In genomic region chr1:3351300-3352083, GRCh38 we compare ENCODE assay signal across 14 cellular contexts.
DNase-seq lines count a peak whose midpoint lies in the region; ATAC-seq and TF ChIP-seq lines count a peak whose summit lies in the region.
"Had no signal": no experiment of that assay in that cellular context is flagged by ENCODE, and none has a peak within 500 bp of the region (broad histone marks: within the 10 kb centered on the region; RNA-seq: fewer than 3 reads in every experiment).

No MANE protein-coding gene starts in this region.

- H3K4me1 ChIP-seq in tibial artery (peaks cover 11 to 99% (median 93%) of the 10 kb centered on the region in 4 donors), left lung (no peaks in the 10 kb centered on the region)

- H3K4me3 Mint-ChIP-seq in activated T-helper 17 cell treated with anti-CD3 and anti-CD28 coated beads, Interleukin-2, amount 50 U/mL, for 72 hours, result no peak overlapping the region
- H3K4me3 Mint-ChIP-seq: activated CD4-positive, alpha-beta T cell treated with anti-CD3 and anti-CD28 coated beads, Interleukin-2, amount 10 ng/mL, durations not matched to agents 24 days and 14 days; CD8-positive, alpha-beta T cell; T-helper 1 cell treated with Interleukin-12 subunit alpha and Interleukin-12 subunit beta and Interleukin-4 antibody, amounts not matched to agents 30 μg/mL and 1 μg/mL, for 36 hours had no signal

- peaks cover 8% of the 10 kb centered on the region for H3F3A ChIP-seq in neural cell (ENCODE audit: insufficient read depth, low read length, poor library complexity, severe bottlenecking)

- H3K4me3 ChIP-seq in dorsolateral prefrontal cortex (no peak overlapping the region), neural cell (ENCODE audit: low read length) (peak overlapping the region; percentile 48), tibial artery (peak overlapping the region; percentile 31 to 41), left lung (no peak overlapping the region)

- DNase-seq in DMS 273 (lab: John Stamatoyannopoulos, UW; ENCODE audit: unreplicated experiment) (peak; percentile 33), DMS 273 treated with DMSO at 0.1 percent for 48 hours (lab: John Stamatoyannopoulos, UW) (no peak), dorsolateral prefrontal cortex (no peak), tibial artery (no peak), NCI-H748 (lab: John Stamatoyannopoulos, UW; ENCODE audit: unreplicated experiment) (no peak), left lung (no peak)
- DNase-seq: activated CD4-positive, alpha-beta T cell treated with anti-CD3 and anti-CD28 coated beads, Interleukin-2, amount 10 ng/mL, durations not matched to agents 24 days and 14 days; CD8-positive, alpha-beta T cell had no signal

- peak overlapping the region in 55 of 59 donors; percentile 7 to 94 (median 79) for H3K27ac ChIP-seq in dorsolateral prefrontal cortex
- H3K27ac ChIP-seq in neural cell (ENCODE audit: low read length), result peak overlapping the region; percentile 58
- peak overlapping the region; percentile 94 for H3K27ac ChIP-seq in tibial artery
- peak overlapping the region in 1 of 2 donors; percentile 7 for H3K27ac ChIP-seq in left lung
- H3K27ac ChIP-seq: 22Rv1, brain microvascular endothelial cell, epithelial cell of prostate had no signal

- H3K9me2 ChIP-seq in neural cell (ENCODE audit: insufficient read depth, low read length), result no peaks in the 10 kb centered on the region

- TF ChIP-seq RAD21 in neural cell (conservative IDR thresholded peaks at IDR 0.05), result no peak

- no peaks in the 10 kb centered on the region for H3K9me3 ChIP-seq in neural cell (ENCODE audit: low read length)
- H3K9me3 ChIP-seq in tibial artery, result no peaks in the 10 kb centered on the region
- H3K9me3 ChIP-seq in left lung, result no peaks in the 10 kb centered on the region

- intact Hi-C loops in dorsolateral prefrontal cortex (cut with DNase I), result loop anchor here in 1 of 2 donors (2.0 kb wide), 1 partner anchor 59 kb away; no protein-coding TSS in a partner anchor
- intact Hi-C loops in tibial artery (cut with DNase I; ENCODE audit: low total_unique reads), result loop anchor here (2.0 to 5.0 kb wide), 2 partner anchors 59 to 284 kb away; partner anchors contain the start of gene PRDM16
- intact Hi-C loops in left lung (cut with DNase I), result no loop called here

- H4K20me1 ChIP-seq in neural cell (ENCODE audit: insufficient read depth), result no peaks in the 10 kb centered on the region

- no peak for TF ChIP-seq EP300 in neural cell (conservative IDR thresholded peaks at IDR 0.05; ENCODE audit: poor library complexity, severe bottlenecking)

- H3K79me2 ChIP-seq in neural cell (replicated peaks; ENCODE audit: insufficient read depth, low read length), result peaks cover 3% of the 10 kb centered on the region

- H3K27me3 ChIP-seq in dorsolateral prefrontal cortex (peaks cover 0 to 53% (median 5%) of the 10 kb centered on the region in 45 donors), neural cell (ENCODE audit: insufficient read depth, low read depth, low read length) (no peaks in the 10 kb centered on the region), tibial artery (no peaks in the 10 kb centered on the region), left lung (peaks cover 0 to 82% of the 10 kb centered on the region in 2 donors)

- peaks cover 3% of the 10 kb centered on the region for H3K27me3 Mint-ChIP-seq in activated T-helper 17 cell treated with anti-CD3 and anti-CD28 coated beads, Interleukin-2, amount 50 U/mL, for 72 hours
- H3K27me3 Mint-ChIP-seq: activated CD4-positive, alpha-beta T cell treated with anti-CD3 and anti-CD28 coated beads, Interleukin-2, amount 10 ng/mL, durations not matched to agents 24 days and 14 days had no signal

- TF ChIP-seq CTCF in dorsolateral prefrontal cortex (IDR thresholded peaks at IDR 0.05 in 54 of 56, conservative IDR thresholded peaks at IDR 0.05 in 2 of 56; ENCODE audit: low read depth in 1 of 56, partially characterized antibody in 56 of 56) (no peak), neural cell (IDR thresholded peaks at IDR 0.05; ENCODE audit: poor library complexity, severe bottlenecking) (no peak), tibial artery (IDR thresholded peaks at IDR 0.05) (no peak), left lung (IDR thresholded peaks at IDR 0.05) (no peak)

- no peak for ATAC-seq in left lung
- ATAC-seq in activated T-helper 17 cell treated with anti-CD3 and anti-CD28 coated beads, Interleukin-2, amount 50 U/mL, for 72 hours (replicated peaks), result no peak
- ATAC-seq: CD8-positive, alpha-beta T cell had no signal

- H2AFZ ChIP-seq in neural cell (ENCODE audit: low read depth, low read length), result peak overlapping the region; percentile 49

- H3K27ac Mint-ChIP-seq in activated T-helper 17 cell treated with anti-CD3 and anti-CD28 coated beads, Interleukin-2, amount 50 U/mL, for 72 hours, result no peak overlapping the region
- H3K27ac Mint-ChIP-seq: activated CD4-positive, alpha-beta T cell treated with anti-CD3 and anti-CD28 coated beads, Interleukin-2, amount 10 ng/mL, durations not matched to agents 24 days and 14 days; CD8-positive, alpha-beta T cell; T-helper 1 cell treated with Interleukin-12 subunit alpha and Interleukin-12 subunit beta and Interleukin-4 antibody, amounts not matched to agents 30 μg/mL and 1 μg/mL, for 36 hours had no signal

- H3K36me3 ChIP-seq in neural cell (ENCODE audit: insufficient read depth, low read length) (no peaks in the 10 kb centered on the region), tibial artery (no peaks in the 10 kb centered on the region), left lung (no peaks in the 10 kb centered on the region)
- H3K36me3 ChIP-seq: brain microvascular endothelial cell had no signal

- no peaks in the 10 kb centered on the region for H3K36me3 Mint-ChIP-seq in activated T-helper 17 cell treated with anti-CD3 and anti-CD28 coated beads, Interleukin-2, amount 50 U/mL, for 72 hours (ENCODE audit: low read depth)
- H3K36me3 Mint-ChIP-seq: CD8-positive, alpha-beta T cell had no signal

- no peaks in the 10 kb centered on the region for H3K4me1 Mint-ChIP-seq in activated T-helper 17 cell treated with anti-CD3 and anti-CD28 coated beads, Interleukin-2, amount 50 U/mL, for 72 hours
- H3K4me1 Mint-ChIP-seq: activated CD4-positive, alpha-beta T cell treated with anti-CD3 and anti-CD28 coated beads, Interleukin-2, amount 10 ng/mL, durations not matched to agents 24 days and 14 days had no signal

- no peak overlapping the region for H3K4me2 ChIP-seq in neural cell (ENCODE audit: low read length)

- H3K9me3 Mint-ChIP-seq in activated T-helper 17 cell treated with anti-CD3 and anti-CD28 coated beads, Interleukin-2, amount 50 U/mL, for 72 hours, result no peaks in the 10 kb centered on the region
- H3K9me3 Mint-ChIP-seq: activated CD4-positive, alpha-beta T cell treated with anti-CD3 and anti-CD28 coated beads, Interleukin-2, amount 10 ng/mL, durations not matched to agents 24 days and 14 days; CD8-positive, alpha-beta T cell; T-helper 1 cell treated with Interleukin-12 subunit alpha and Interleukin-12 subunit beta and Interleukin-4 antibody, amounts not matched to agents 30 μg/mL and 1 μg/mL, for 36 hours had no signal

- H3K9ac ChIP-seq in neural cell (ENCODE audit: low read length), result peak overlapping the region; percentile 59

TF ChIP-seq in neural cell, 6 proteins besides CTCF, POLR2A, EP300 and RAD21:
- TF ChIP-seq POLR2AphosphoS5 (IDR thresholded peaks at IDR 0.05) (no peak), SMC3 (conservative IDR thresholded peaks at IDR 0.05; ENCODE audit: poor library complexity) (no peak), MXI1 (conservative IDR thresholded peaks at IDR 0.05; ENCODE audit: poor library complexity, severe bottlenecking) (no peak), EZH2 (IDR thresholded peaks at IDR 0.05; ENCODE audit: borderline replicate concordance, insufficient read depth, low read length, poor library complexity, severe bottlenecking) (no peak), TAF1 (IDR thresholded peaks at IDR 0.05; ENCODE audit: low read depth) (no peak)
- TF ChIP-seq, protein P1, sequence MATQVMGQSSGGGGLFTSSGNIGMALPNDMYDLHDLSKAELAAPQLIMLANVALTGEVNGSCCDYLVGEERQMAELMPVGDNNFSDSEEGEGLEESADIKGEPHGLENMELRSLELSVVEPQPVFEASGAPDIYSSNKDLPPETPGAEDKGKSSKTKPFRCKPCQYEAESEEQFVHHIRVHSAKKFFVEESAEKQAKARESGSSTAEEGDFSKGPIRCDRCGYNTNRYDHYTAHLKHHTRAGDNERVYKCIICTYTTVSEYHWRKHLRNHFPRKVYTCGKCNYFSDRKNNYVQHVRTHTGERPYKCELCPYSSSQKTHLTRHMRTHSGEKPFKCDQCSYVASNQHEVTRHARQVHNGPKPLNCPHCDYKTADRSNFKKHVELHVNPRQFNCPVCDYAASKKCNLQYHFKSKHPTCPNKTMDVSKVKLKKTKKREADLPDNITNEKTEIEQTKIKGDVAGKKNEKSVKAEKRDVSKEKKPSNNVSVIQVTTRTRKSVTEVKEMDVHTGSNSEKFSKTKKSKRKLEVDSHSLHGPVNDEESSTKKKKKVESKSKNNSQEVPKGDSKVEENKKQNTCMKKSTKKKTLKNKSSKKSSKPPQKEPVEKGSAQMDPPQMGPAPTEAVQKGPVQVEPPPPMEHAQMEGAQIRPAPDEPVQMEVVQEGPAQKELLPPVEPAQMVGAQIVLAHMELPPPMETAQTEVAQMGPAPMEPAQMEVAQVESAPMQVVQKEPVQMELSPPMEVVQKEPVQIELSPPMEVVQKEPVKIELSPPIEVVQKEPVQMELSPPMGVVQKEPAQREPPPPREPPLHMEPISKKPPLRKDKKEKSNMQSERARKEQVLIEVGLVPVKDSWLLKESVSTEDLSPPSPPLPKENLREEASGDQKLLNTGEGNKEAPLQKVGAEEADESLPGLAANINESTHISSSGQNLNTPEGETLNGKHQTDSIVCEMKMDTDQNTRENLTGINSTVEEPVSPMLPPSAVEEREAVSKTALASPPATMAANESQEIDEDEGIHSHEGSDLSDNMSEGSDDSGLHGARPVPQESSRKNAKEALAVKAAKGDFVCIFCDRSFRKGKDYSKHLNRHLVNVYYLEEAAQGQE (IDR thresholded peaks at IDR 0.05; ENCODE audit: borderline replicate concordance), result no peak

Comparison
In these comparisons a context has a peak if more than half of its experiments do, and no peak if none do; other contexts are left out.
1. H3K4me3 ChIP-seq: peak in neural cell (single experiment) and tibial artery (2 of 2); none in dorsolateral prefrontal cortex (0 of 59) and left lung (0 of 2).